17 cellular contexts compared by ENCODE assay signal in genomic region chr6:50724381-50725124, GRCh38. TPM values are rescaled to one million over a fixed set of nuclear protein-coding genes. Genes with fewer than 3 reads are reported as not detected.
DNase-seq lines count a peak whose midpoint lies in the region; ATAC-seq and TF ChIP-seq lines count a peak whose summit lies in the region.
"Had no signal": no experiment of that assay in that cellular context is flagged by ENCODE, and none has a peak within 500 bp of the region (broad histone marks: within the 10 kb centered on the region; RNA-seq: fewer than 3 reads in every experiment).

No MANE protein-coding gene starts in this region.

- no peak overlapping the region for H3K27ac Mint-ChIP-seq in GM23338
- H3K27ac Mint-ChIP-seq: activated B cell treated with CpG ODN at 0.5 μM for 24 hours; activated T-cell treated with anti-CD3 and anti-CD28 coated beads, Interleukin-2, amount 50 U/mL, for 24 hours; immature natural killer cell had no signal

- H3K4me2 ChIP-seq in GM23338: peak overlapping the region; percentile 73
- H3K4me2 ChIP-seq: A549 had no signal

- H3K9ac ChIP-seq in iPS-20b (ENCODE audit: low read depth, low read length): no peak overlapping the region

- peak overlapping the region; percentile 47 for H3K4me3 ChIP-seq in GM23338
- H3K4me3 ChIP-seq in iPS-20b (ENCODE audit: low read length): peak overlapping the region; percentile 40; the same call in 1 of the 2 replicates
- H3K4me3 ChIP-seq: A549 had no signal

- no peaks in the 10 kb centered on the region for H3K9me3 ChIP-seq in iPS-20b (ENCODE audit: insufficient read depth, low read depth, low read length)
- H3K9me3 ChIP-seq: A549 had no signal

- peaks cover 32% of the 10 kb centered on the region for H3K4me1 Mint-ChIP-seq in GM23338
- H3K4me1 Mint-ChIP-seq: activated B cell treated with CpG ODN at 0.5 μM for 24 hours had no signal

- ATAC-seq in GM23338 (peak; percentile 64), GM19328 (IDR thresholded peaks at IDR 0.05; ENCODE audit: unreplicated experiment) (no peak), HG02623 (IDR thresholded peaks at IDR 0.05; ENCODE audit: unreplicated experiment) (no peak)
- ATAC-seq: A549 had no signal

- peaks cover 19% of the 10 kb centered on the region for H3F3A ChIP-seq in GM23338 (replicated peaks; ENCODE audit: low read depth)

- peaks cover 86% of the 10 kb centered on the region for H3K27me3 Mint-ChIP-seq in GM23338 (ENCODE audit: insufficient read depth, low read depth, poor library complexity)

- H3K4me1 ChIP-seq in GM23338 (ENCODE audit: insufficient read depth) (peaks cover 66% of the 10 kb centered on the region), iPS-20b (ENCODE audit: insufficient read depth, low read length) (peaks cover 10% of the 10 kb centered on the region; the same call in 1 of the 2 replicates)
- H3K4me1 ChIP-seq: A549 had no signal

- no peaks in the 10 kb centered on the region for H3K9me2 ChIP-seq in GM23338 (ENCODE audit: insufficient read depth)

- no peaks in the 10 kb centered on the region for H3K36me3 Mint-ChIP-seq in GM23338 (ENCODE audit: low read depth)

- H3K9me3 Mint-ChIP-seq in GM23338: peaks cover 3% of the 10 kb centered on the region; the same call in 1 of the 3 replicates

- H3K27me3 ChIP-seq in GM23338 (ENCODE audit: insufficient read depth) (peaks cover 100% of the 10 kb centered on the region), iPS-20b (ENCODE audit: insufficient read depth, low read length) (peaks cover 99% of the 10 kb centered on the region)

- peaks cover 32% of the 10 kb centered on the region for H4K20me1 ChIP-seq in GM23338 (replicated peaks; ENCODE audit: insufficient read depth)

- 0 out of 4 replicates have a peak, but pooled peaks of 1 of the 2 experiments have one; percentile 4 for TF ChIP-seq CTCF in GM23338 (conservative IDR thresholded peaks at IDR 0.05; ENCODE audit: low read depth in 2 of 2)

- H3K79me2 ChIP-seq in GM23338 (replicated peaks; ENCODE audit: insufficient read depth): no peaks in the 10 kb centered on the region

- peak; percentile 18 for DNase-seq in NCI-H1436 (lab: John Stamatoyannopoulos, UW)
- DNase-seq in NCI-H1436 treated with DMSO at 0.1 percent for 48 hours (lab: John Stamatoyannopoulos, UW): no peak
- DNase-seq in GM23338 (ENCODE audit: low spot score): peak; percentile 69
- peak; percentile 63 to 78 for DNase-seq in SHP77 (lab: John Stamatoyannopoulos, UW)
- DNase-seq in NCI-H226: no peak
- DNase-seq: activated B cell treated with CpG ODN at 0.5 μM for 24 hours; activated T-cell treated with anti-CD3 and anti-CD28 coated beads, Interleukin-2, amount 50 U/mL, for 24 hours; aorta; dermis blood vessel endothelial cell; immature natural killer cell; small intestine; substantia nigra had no signal

- H3K36me3 ChIP-seq in GM23338 (ENCODE audit: insufficient read depth): no peaks in the 10 kb centered on the region
- H3K36me3 ChIP-seq in iPS-20b (ENCODE audit: insufficient read depth, low read depth, low read length): no peaks in the 10 kb centered on the region

- no peak overlapping the region; the same call in 1 of the 2 replicates for H2AFZ ChIP-seq in GM23338

- peak overlapping the region; percentile 66 for H3K4me3 Mint-ChIP-seq in GM23338
- H3K4me3 Mint-ChIP-seq: activated B cell treated with CpG ODN at 0.5 μM for 24 hours; activated T-cell treated with anti-CD3 and anti-CD28 coated beads, Interleukin-2, amount 50 U/mL, for 24 hours had no signal

- H3K27ac ChIP-seq in GM23338 (ENCODE audit: low read depth) (no peak overlapping the region), iPS-20b (ENCODE audit: low read length) (no peak overlapping the region)
- H3K27ac ChIP-seq: A549 had no signal

TF ChIP-seq in GM23338, 12 proteins besides CTCF, POLR2A, EP300 and RAD21:
- no peak for TF ChIP-seq JUNB (IDR thresholded peaks at IDR 0.05; ENCODE audit: unreplicated experiment)
- TF ChIP-seq EZH2phosphoT487 (IDR thresholded peaks at IDR 0.05; ENCODE audit: unreplicated experiment): peak; percentile 31
- TF ChIP-seq EZH2 (IDR thresholded peaks at IDR 0.05; ENCODE audit: low read depth, unreplicated experiment): peak; percentile 75
- no peak for TF ChIP-seq ZNF114 (CRISPR knock-in tag; IDR thresholded peaks at IDR 0.05)
- TF ChIP-seq NANOG (IDR thresholded peaks at IDR 0.05; ENCODE audit: borderline replicate concordance): no peak

RNA-seq across cellular contexts. Expression of gene TFAP2D, which starts 11.2 kb away (rescaled TPM):
- total RNA-seq in GM23338 (2014; rRNA removed; shearing (Covaris generic)): not detected in 2 replicates
- not detected in 2 replicates for polyA plus RNA-seq in GM23338 (2016; fragmentation: Nextera tagmentation; extraction: Ambion mirVana)
- total RNA-seq: activated B cell treated with CpG ODN at 0.5 μM for 24 hours, aorta, dermis blood vessel endothelial cell, osteocyte had no signal
- polyA plus RNA-seq: A549, aorta, immature natural killer cell, small intestine had no signal

Comparison
In these comparisons a context has a peak if more than half of its experiments do, and no peak if none do; other contexts are left out.
1. DNase-seq: peak in NCI-H1436 (single experiment), GM23338 (single experiment) and SHP77 (2 of 2); none in NCI-H1436 treated with DMSO at 0.1 percent for 48 hours (single experiment) and NCI-H226 (single experiment).